In the genomic region with DNA sequence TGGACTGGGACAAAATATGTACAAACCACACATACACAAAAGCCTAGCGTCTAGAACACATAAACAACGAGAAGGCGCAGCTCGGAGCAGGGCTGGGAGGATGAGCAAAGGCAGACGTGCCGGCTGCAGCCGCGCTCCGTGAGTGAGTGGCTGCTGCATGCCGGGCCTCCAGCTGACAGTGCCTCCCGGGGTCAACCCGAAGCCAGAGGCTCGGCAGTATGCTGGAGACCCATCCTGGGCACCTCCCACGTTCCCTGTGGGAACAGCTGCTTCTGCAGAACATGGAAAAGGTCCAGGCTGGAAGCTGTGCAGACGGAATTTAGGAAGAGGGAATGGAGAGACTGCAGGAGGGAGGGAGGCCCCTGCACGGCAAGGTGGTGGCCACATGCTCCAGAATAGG, we compare ENCODE assay signal across 10 cellular contexts. TPM values are rescaled to one million over a fixed set of nuclear protein-coding genes. Genes with fewer than 3 reads are reported as not detected.
DNase-seq lines count a peak whose midpoint lies in the region; ATAC-seq and TF ChIP-seq lines count a peak whose summit lies in the region.
"Had no signal": no experiment of that assay in that cellular context is flagged by ENCODE, and none has a peak within 500 bp of the region (broad histone marks: within the 10 kb centered on the region; RNA-seq: fewer than 3 reads in every experiment).

No MANE protein-coding gene starts in this region.

- no peak for TF ChIP-seq CTCF in choroid plexus epithelial cell (conservative IDR thresholded peaks at IDR 0.05; ENCODE audit: low read depth, low read length)
- no peak for TF ChIP-seq CTCF in osteoblast (IDR thresholded peaks at IDR 0.05; ENCODE audit: extremely low read depth, low read depth, low read length)
- no peak for TF ChIP-seq CTCF in foreskin keratinocyte (conservative IDR thresholded peaks at IDR 0.05)

- no peak for ATAC-seq in foreskin keratinocyte
- no peak for ATAC-seq in HG03354 (IDR thresholded peaks at IDR 0.05; ENCODE audit: poor library complexity, severe bottlenecking, unreplicated experiment)
- no peak for ATAC-seq in GM19351 (IDR thresholded peaks at IDR 0.05; ENCODE audit: unreplicated experiment)

- peak; percentile 2 for DNase-seq in DMS79 (lab: John Stamatoyannopoulos, UW)
- DNase-seq in NCI-H1694 (lab: John Stamatoyannopoulos, UW), result peak; percentile 60
- peak; percentile 79 for DNase-seq in choroid plexus epithelial cell (ENCODE audit: low read depth)
- peak; percentile 96 for DNase-seq in osteoblast (ENCODE audit: insufficient read length, low spot score, missing footprints)
- no peak for DNase-seq in DMS53 treated with DMSO at 0.1 percent for 48 hours (lab: John Stamatoyannopoulos, UW; ENCODE audit: unreplicated experiment)
- DNase-seq in foreskin keratinocyte, result no peak

- H2AFZ ChIP-seq in osteoblast (ENCODE audit: low read length), result no peak overlapping the region

- H3K9me3 ChIP-seq in osteoblast (ENCODE audit: low read depth, low read length), result no peaks in the 10 kb centered on the region
- H3K9me3 ChIP-seq: neutrophil had no signal

- H3K4me2 ChIP-seq in osteoblast (ENCODE audit: insufficient read depth, low read length), result no peak overlapping the region

- H3K36me3 ChIP-seq in osteoblast (ENCODE audit: insufficient read depth, low read length), result no peaks in the 10 kb centered on the region
- H3K36me3 ChIP-seq: neutrophil had no signal

- H3K27ac ChIP-seq in osteoblast (ENCODE audit: low read depth, low read length) (no peak overlapping the region), foreskin keratinocyte (no peak overlapping the region)
- H3K27ac ChIP-seq: neutrophil had no signal

- H4K20me1 ChIP-seq in osteoblast (ENCODE audit: insufficient read depth, low read length), result no peaks in the 10 kb centered on the region

- H3K27me3 ChIP-seq in osteoblast (ENCODE audit: insufficient read depth, low read length) (no peaks in the 10 kb centered on the region), foreskin keratinocyte (no peaks in the 10 kb centered on the region)

- H3K4me1 ChIP-seq in osteoblast (ENCODE audit: insufficient read depth, low read length) (peaks cover 12% of the 10 kb centered on the region), foreskin keratinocyte (no peaks in the 10 kb centered on the region)

- H3K4me3 ChIP-seq in choroid plexus epithelial cell (ENCODE audit: low read depth, low read length), result peak overlapping the region; percentile 28
- H3K4me3 ChIP-seq in osteoblast (ENCODE audit: insufficient read depth, low read length), result no peak overlapping the region

- peaks cover 2% of the 10 kb centered on the region for H3K79me2 ChIP-seq in osteoblast (ENCODE audit: insufficient read depth, low read length)

RNA-seq across cellular contexts. Expression of a gene that starts 3.6 kb away (rescaled TPM):
- total RNA-seq in osteoblast (3.5 and 5.1 TPM in 2 replicates), foreskin keratinocyte (not detected in 2 replicates)
- not detected in 2 replicates for polyA plus RNA-seq in foreskin keratinocyte

RNA-seq across cellular contexts. Expression of a gene that starts 47.1 kb away (rescaled TPM):
- total RNA-seq in osteoblast, result 10.3 and 10.5 TPM in 2 replicates
- total RNA-seq in foreskin keratinocyte, result 0.07 TPM in 1 of 2 replicates, not detected in the other
- 0.03 and 0.07 TPM in 2 replicates for polyA plus RNA-seq in foreskin keratinocyte

RNA-seq across cellular contexts. Expression of a gene that starts 57.8 kb away (rescaled TPM):
- total RNA-seq in osteoblast (not detected in 2 replicates), foreskin keratinocyte (not detected in 2 replicates)
- not detected in 2 replicates for polyA plus RNA-seq in foreskin keratinocyte
- total RNA-seq: cerebellum had no signal

Comparison
In these comparisons a context has a peak if more than half of its experiments do, and no peak if none do; other contexts are left out.
1. DNase-seq: peak in DMS79 (single experiment), NCI-H1694 (single experiment), choroid plexus epithelial cell (single experiment) and osteoblast (single experiment); none in DMS53 treated with DMSO at 0.1 percent for 48 hours (single experiment) and foreskin keratinocyte (0 of 2).
2. RNA of a gene that starts 47.1 kb away (total RNA-seq): 10.3 to 10.5 TPM in osteoblast; 0.07 TPM in foreskin keratinocyte; every median in the first group is over 10 times any median in the second.